2 cellular contexts compared by ENCODE assay signal in genomic region chr4:84804126-84804525, GRCh38.
TF ChIP-seq lines count a peak whose summit lies in the region.

No MANE protein-coding gene starts in this region.

TF ChIP-seq in WTC11, 78 proteins besides CTCF, POLR2A, EP300 and RAD21 (continued from another document):
- TF ChIP-seq, protein P1, sequence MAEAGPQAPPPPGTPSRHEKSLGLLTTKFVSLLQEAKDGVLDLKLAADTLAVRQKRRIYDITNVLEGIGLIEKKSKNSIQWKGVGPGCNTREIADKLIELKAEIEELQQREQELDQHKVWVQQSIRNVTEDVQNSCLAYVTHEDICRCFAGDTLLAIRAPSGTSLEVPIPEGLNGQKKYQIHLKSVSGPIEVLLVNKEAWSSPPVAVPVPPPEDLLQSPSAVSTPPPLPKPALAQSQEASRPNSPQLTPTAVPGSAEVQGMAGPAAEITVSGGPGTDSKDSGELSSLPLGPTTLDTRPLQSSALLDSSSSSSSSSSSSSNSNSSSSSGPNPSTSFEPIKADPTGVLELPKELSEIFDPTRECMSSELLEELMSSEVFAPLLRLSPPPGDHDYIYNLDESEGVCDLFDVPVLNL (CRISPR knock-in tag; IDR thresholded peaks at IDR 0.05; ENCODE audit: borderline replicate concordance, low read depth): no peak
- TF ChIP-seq AFF4 (CRISPR knock-in tag; IDR thresholded peaks at IDR 0.05; ENCODE audit: borderline replicate concordance) (no peak), CREB1 (CRISPR knock-in tag; IDR thresholded peaks at IDR 0.05) (no peak), GTF2I (CRISPR knock-in tag; conservative IDR thresholded peaks at IDR 0.05) (no peak), GRHL2 (CRISPR knock-in tag; IDR thresholded peaks at IDR 0.05; ENCODE audit: insufficient replicate concordance, severe bottlenecking) (no peak), TEAD1 (CRISPR knock-in tag; IDR thresholded peaks at IDR 0.05) (no peak), ATF6 (CRISPR knock-in tag; IDR thresholded peaks at IDR 0.05) (no peak), IRF1 (CRISPR knock-in tag; IDR thresholded peaks at IDR 0.05) (no peak), SP1 (CRISPR knock-in tag; conservative IDR thresholded peaks at IDR 0.05) (no peak), SMAD4 (CRISPR knock-in tag; IDR thresholded peaks at IDR 0.05) (no peak), ZNF671 (CRISPR knock-in tag; IDR thresholded peaks at IDR 0.05) (no peak)
- TF ChIP-seq, protein P2, sequence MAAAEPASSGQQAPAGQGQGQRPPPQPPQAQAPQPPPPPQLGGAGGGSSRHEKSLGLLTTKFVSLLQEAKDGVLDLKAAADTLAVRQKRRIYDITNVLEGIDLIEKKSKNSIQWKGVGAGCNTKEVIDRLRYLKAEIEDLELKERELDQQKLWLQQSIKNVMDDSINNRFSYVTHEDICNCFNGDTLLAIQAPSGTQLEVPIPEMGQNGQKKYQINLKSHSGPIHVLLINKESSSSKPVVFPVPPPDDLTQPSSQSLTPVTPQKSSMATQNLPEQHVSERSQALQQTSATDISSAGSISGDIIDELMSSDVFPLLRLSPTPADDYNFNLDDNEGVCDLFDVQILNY (CRISPR knock-in tag; IDR thresholded peaks at IDR 0.05): no peak
- TF ChIP-seq, protein P3, sequence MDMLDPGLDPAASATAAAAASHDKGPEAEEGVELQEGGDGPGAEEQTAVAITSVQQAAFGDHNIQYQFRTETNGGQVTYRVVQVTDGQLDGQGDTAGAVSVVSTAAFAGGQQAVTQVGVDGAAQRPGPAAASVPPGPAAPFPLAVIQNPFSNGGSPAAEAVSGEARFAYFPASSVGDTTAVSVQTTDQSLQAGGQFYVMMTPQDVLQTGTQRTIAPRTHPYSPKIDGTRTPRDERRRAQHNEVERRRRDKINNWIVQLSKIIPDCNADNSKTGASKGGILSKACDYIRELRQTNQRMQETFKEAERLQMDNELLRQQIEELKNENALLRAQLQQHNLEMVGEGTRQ (CRISPR knock-in tag; IDR thresholded peaks at IDR 0.05): no peak

TF ChIP-seq in GM12891, 5 proteins besides CTCF, POLR2A, EP300 and RAD21 (continued from another document):
- TF ChIP-seq SPI1 (IDR thresholded peaks at IDR 0.05; ENCODE audit: low read depth, low read length) (no peak), POLR2AphosphoS5 (IDR thresholded peaks at IDR 0.05; ENCODE audit: low read depth, low read length) (no peak), PAX5 (IDR thresholded peaks at IDR 0.05; ENCODE audit: insufficient read depth, low read length, severe bottlenecking) (no peak)
